Comparison of ENCODE assay signal across 1 cellular context in genomic region chr7:102292813-102293798, GRCh38.
TF ChIP-seq lines count a peak whose summit lies in the region.

No MANE protein-coding gene starts in this region.

TF ChIP-seq in HEK293T, 16 proteins besides CTCF, POLR2A, EP300 and RAD21 (continued from another document):
- TF ChIP-seq FOXA1 (IDR thresholded peaks at IDR 0.05): no peak
